13 cellular contexts compared by ENCODE assay signal in the genomic region with DNA sequence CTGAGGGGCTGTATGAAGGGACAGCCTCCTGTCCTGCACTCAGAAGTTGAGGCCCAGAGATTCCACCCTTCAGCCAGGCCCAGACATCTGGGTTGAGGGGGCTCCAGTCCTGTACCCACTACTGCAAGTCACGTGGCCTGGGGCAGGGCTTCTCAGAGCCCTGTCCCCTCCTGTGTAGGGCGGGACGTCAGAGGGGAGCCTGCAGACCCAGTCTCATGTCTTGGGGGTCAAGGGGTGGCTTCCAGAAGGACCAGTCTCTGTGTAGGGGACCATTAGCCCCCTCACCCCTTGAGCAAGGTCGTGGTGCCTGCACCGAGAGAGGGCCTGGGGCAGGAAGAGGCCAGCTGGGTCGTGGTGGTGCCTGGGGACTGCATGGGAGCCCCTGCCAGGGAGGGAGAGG. TPM values are rescaled to one million over a fixed set of nuclear protein-coding genes. Genes with fewer than 3 reads are reported as not detected.
DNase-seq lines count a peak whose midpoint lies in the region; ATAC-seq and TF ChIP-seq lines count a peak whose summit lies in the region.
"Had no signal": no experiment of that assay in that cellular context is flagged by ENCODE, and none has a peak within 500 bp of the region (broad histone marks: within the 10 kb centered on the region; RNA-seq: fewer than 3 reads in every experiment).

No MANE protein-coding gene starts in this region.

- H3K27ac ChIP-seq in liver (ENCODE audit: low read depth in 1 of 2, low read length in 2 of 2) (peak overlapping the region; percentile 57 to 72), stomach (peak overlapping the region in 4 of 5 donors; percentile 34 to 79 (median 54))

- no peak overlapping the region for H3K4me3 Mint-ChIP-seq in activated CD8-positive, alpha-beta memory T cell treated with anti-CD3 and anti-CD28 coated beads, Interleukin-2, amount 10 ng/mL, durations not matched to agents 7 days and 5 days
- no peak overlapping the region for H3K4me3 Mint-ChIP-seq in activated naive CD8-positive, alpha-beta T cell treated with anti-CD3 and anti-CD28 coated beads for 36 hours

- H3K4me1 ChIP-seq in liver (ENCODE audit: control insufficient read depth in 4 of 4, insufficient read depth in 4 of 4, low read length in 3 of 4) (no peaks in the 10 kb centered on the region), stomach (peaks cover 0 to 35% (median 0%) of the 10 kb centered on the region in 4 donors)

- peaks cover 0 to under 1% (median 0%) of the 10 kb centered on the region in 4 donors for H3K36me3 ChIP-seq in liver (ENCODE audit: control insufficient read depth in 4 of 4, insufficient read depth in 3 of 4, low read depth in 1 of 4, low read length in 3 of 4)
- peaks cover 0 to 12% (median 2%) of the 10 kb centered on the region in 4 donors for H3K36me3 ChIP-seq in stomach

- H3K27me3 ChIP-seq in liver (ENCODE audit: control insufficient read depth in 4 of 4, insufficient read depth in 4 of 4, low read length in 3 of 4) (no peaks in the 10 kb centered on the region), stomach (no peaks in the 10 kb centered on the region)

- 61% methylated on average over 6 of the region's 6 CpGs for WGBS in liver
- 50 to 64% (median 56%) methylated on average over 5 to 6 of the region's 6 CpGs; no CpG with 5 or more reads in 1 of the 5 donors for WGBS in stomach, 5 donors

- no peaks in the 10 kb centered on the region for H3K9me3 ChIP-seq in liver (ENCODE audit: control insufficient read depth in 4 of 4, low read length in 3 of 4)
- H3K9me3 ChIP-seq in stomach = no peaks in the 10 kb centered on the region

- intact Hi-C loops in stomach (cut with DNase I; ENCODE audit: low total_unique reads) = no loop called here

- H3K4me3 ChIP-seq in liver (ENCODE audit: low read depth in 1 of 3, low read length in 3 of 3) = no peak overlapping the region
- no peak overlapping the region for H3K4me3 ChIP-seq in stomach

- H3K4me1 Mint-ChIP-seq in activated CD8-positive, alpha-beta memory T cell treated with anti-CD3 and anti-CD28 coated beads, Interleukin-2, amount 10 ng/mL, durations not matched to agents 7 days and 5 days = peaks cover 43% of the 10 kb centered on the region
- H3K4me1 Mint-ChIP-seq in activated naive CD8-positive, alpha-beta T cell treated with anti-CD3 and anti-CD28 coated beads for 36 hours = peaks cover 31% of the 10 kb centered on the region

- TF ChIP-seq EP300 in stomach (IDR thresholded peaks at IDR 0.05) = no peak

- DNase-seq in activated CD8-positive, alpha-beta memory T cell treated with anti-CD3 and anti-CD28 coated beads, Interleukin-2, amount 10 ng/mL, durations not matched to agents 7 days and 5 days = no peak
- no peak for DNase-seq in activated CD8-positive, alpha-beta memory T cell treated with anti-CD3 and anti-CD28 coated beads for 24 hours
- DNase-seq in activated naive CD8-positive, alpha-beta T cell treated with anti-CD3 and anti-CD28 coated beads for 36 hours = no peak
- no peak for DNase-seq in stomach
- DNase-seq: activated CD4-positive, alpha-beta T cell treated with anti-CD3 and anti-CD28 coated beads, Interleukin-2, amount 50 U/mL, for 1 hour; DMS79; NCI-H1105 treated with DMSO at 0.1 percent for 48 hours; NCI-H748 treated with DMSO at 0.1 percent for 48 hours; stimulated activated CD4-positive, alpha-beta T cell treated with anti-CD3 and anti-CD28 coated beads, Interleukin-12 subunit alpha, Interleukin-12 subunit beta, amount 100 ng/mL, for 4 hours had no signal

- peak overlapping the region; percentile 88 for H3K27ac Mint-ChIP-seq in activated CD8-positive, alpha-beta memory T cell treated with anti-CD3 and anti-CD28 coated beads, Interleukin-2, amount 10 ng/mL, durations not matched to agents 7 days and 5 days
- H3K27ac Mint-ChIP-seq in activated naive CD8-positive, alpha-beta T cell treated with anti-CD3 and anti-CD28 coated beads for 36 hours = peak overlapping the region; percentile 87

- peaks cover 2% of the 10 kb centered on the region for H3K36me3 Mint-ChIP-seq in activated CD8-positive, alpha-beta memory T cell treated with anti-CD3 and anti-CD28 coated beads, Interleukin-2, amount 10 ng/mL, durations not matched to agents 7 days and 5 days
- H3K36me3 Mint-ChIP-seq in activated naive CD8-positive, alpha-beta T cell treated with anti-CD3 and anti-CD28 coated beads for 36 hours = peaks cover 5% of the 10 kb centered on the region

- H3K9ac ChIP-seq in liver (ENCODE audit: low read depth in 1 of 2, low read length in 2 of 2) = no peak overlapping the region

- TF ChIP-seq RAD21 in liver (IDR thresholded peaks at IDR 0.05) = no peak

- CTCF ChIA-PET in activated CD8-positive, alpha-beta memory T cell treated with anti-CD3 and anti-CD28 coated beads, Interleukin-2, amount 10 ng/mL, durations not matched to agents 7 days and 5 days (lab: Charles Lee) = interaction anchor here (1.5 to 1.8 kb wide), 2 partner anchors 35 to 82 kb away, joined by 3 to 8 read pairs; no protein-coding TSS in a partner anchor

- ATAC-seq in activated CD8-positive, alpha-beta memory T cell treated with anti-CD3 and anti-CD28 coated beads, Interleukin-2, amount 10 ng/mL, durations not matched to agents 7 days and 5 days = no peak
- ATAC-seq in esophagus mucosa (no peak), GM18519 (IDR thresholded peaks at IDR 0.05; ENCODE audit: low FRiP score, unreplicated experiment) (no peak), HG03135 (IDR thresholded peaks at IDR 0.05; ENCODE audit: unreplicated experiment) (no peak)

- no peak for TF ChIP-seq POLR2A in stomach (IDR thresholded peaks at IDR 0.05)

- TF ChIP-seq CTCF in liver (IDR thresholded peaks at IDR 0.05; ENCODE audit: low read depth, low read length, missing input control) = no peak
- no peak for TF ChIP-seq CTCF in stomach (IDR thresholded peaks at IDR 0.05)

- H3K9me3 Mint-ChIP-seq in activated CD8-positive, alpha-beta memory T cell treated with anti-CD3 and anti-CD28 coated beads, Interleukin-2, amount 10 ng/mL, durations not matched to agents 7 days and 5 days (ENCODE audit: low read depth) = no peaks in the 10 kb centered on the region
- H3K9me3 Mint-ChIP-seq in activated naive CD8-positive, alpha-beta T cell treated with anti-CD3 and anti-CD28 coated beads for 36 hours = no peaks in the 10 kb centered on the region

- no peaks in the 10 kb centered on the region for H3K27me3 Mint-ChIP-seq in activated CD8-positive, alpha-beta memory T cell treated with anti-CD3 and anti-CD28 coated beads, Interleukin-2, amount 10 ng/mL, durations not matched to agents 7 days and 5 days
- no peaks in the 10 kb centered on the region for H3K27me3 Mint-ChIP-seq in activated naive CD8-positive, alpha-beta T cell treated with anti-CD3 and anti-CD28 coated beads for 36 hours

TF ChIP-seq in liver, 16 proteins besides CTCF, POLR2A, EP300 and RAD21 (continues in another document):
- no peak for TF ChIP-seq SP1 (IDR thresholded peaks at IDR 0.05)
- TF ChIP-seq NR2F2 (IDR thresholded peaks at IDR 0.05) = no peak
- no peak for TF ChIP-seq FOXA1 (IDR thresholded peaks at IDR 0.05)
- TF ChIP-seq TAF1 (conservative IDR thresholded peaks at IDR 0.05) = no peak
- TF ChIP-seq HNF4G (IDR thresholded peaks at IDR 0.05) = no peak
- no peak for TF ChIP-seq RXRA (IDR thresholded peaks at IDR 0.05)

RNA-seq across cellular contexts. Expression of a gene that starts 0.6 kb away (rescaled TPM):
- 1 to 10 TPM; 1.3 to 3.4 TPM for total RNA-seq in activated CD8-positive, alpha-beta memory T cell treated with anti-CD3 and anti-CD28 coated beads, Interleukin-2, amount 10 ng/mL, durations not matched to agents 7 days and 5 days
- total RNA-seq in activated naive CD8-positive, alpha-beta T cell treated with anti-CD3 and anti-CD28 coated beads for 36 hours = under 1 TPM; 0.68 TPM
- total RNA-seq in liver (1 to 10 TPM; 2.8 to 3.5 TPM), stomach (1 to 10 TPM in 2 of 5 donors, not detected in 3; 3.1 to 10.0 TPM), esophagus mucosa (2.7 TPM)
- polyA plus RNA-seq in liver (1 to 10 TPM; 1.5 to 3.5 TPM), stomach (1 to 10 TPM; 1.4 to 3.1 (median 1.9) TPM)

RNA-seq across cellular contexts. Expression of a gene that starts 14.8 kb away (rescaled TPM):
- total RNA-seq in activated CD8-positive, alpha-beta memory T cell treated with anti-CD3 and anti-CD28 coated beads, Interleukin-2, amount 10 ng/mL, durations not matched to agents 7 days and 5 days = 10 to 100 TPM; 46.0 to 67.8 TPM
- 10 to 100 TPM; 24.5 to 28.3 TPM for total RNA-seq in activated naive CD8-positive, alpha-beta T cell treated with anti-CD3 and anti-CD28 coated beads for 36 hours
- 10 to 100 TPM in 1 of 2 donors, 1 to 10 TPM in 1; 6.0 to 50.8 TPM for total RNA-seq in liver
- polyA plus RNA-seq in liver = 10 to 100 TPM; 12.2 to 16.5 TPM
- total RNA-seq in stomach = 100 to 1,000 TPM in 2 of 5 donors, 10 to 100 TPM in 3; 18.5 to 141 (median 61.3) TPM
- 10 to 100 TPM; 16.8 to 82.3 (median 20.7) TPM for polyA plus RNA-seq in stomach
- total RNA-seq in esophagus mucosa = 15.0 TPM

RNA-seq across cellular contexts. Expression of a gene that starts 55.8 kb away (rescaled TPM):
- total RNA-seq in activated CD8-positive, alpha-beta memory T cell treated with anti-CD3 and anti-CD28 coated beads, Interleukin-2, amount 10 ng/mL, durations not matched to agents 7 days and 5 days = 1 to 10 TPM; 2.6 to 3.3 TPM
- total RNA-seq in activated naive CD8-positive, alpha-beta T cell treated with anti-CD3 and anti-CD28 coated beads for 36 hours = 1 to 10 TPM; 2.9 to 3.0 TPM
- 1 to 10 TPM; 1.4 to 2.3 TPM for total RNA-seq in liver
- polyA plus RNA-seq in liver = 1 to 10 TPM; 3.3 TPM
- total RNA-seq in stomach = 10 to 100 TPM in 2 of 5 donors, 1 to 10 TPM in 1, under 1 TPM in 1, not detected in 1; 0.89 to 44.3 (median 10.9) TPM
- 10 to 100 TPM in 1 of 3 donors, 1 to 10 TPM in 2; 4.9 to 11.7 (median 5.2) TPM for polyA plus RNA-seq in stomach
- total RNA-seq in esophagus mucosa = 1.4 TPM

RNA-seq across cellular contexts. Expression of a gene that starts 56.9 kb away (rescaled TPM):
- 10 to 100 TPM; 42.4 to 50.2 TPM for total RNA-seq in activated CD8-positive, alpha-beta memory T cell treated with anti-CD3 and anti-CD28 coated beads, Interleukin-2, amount 10 ng/mL, durations not matched to agents 7 days and 5 days
- 10 to 100 TPM; 60.1 to 65.4 TPM for total RNA-seq in activated naive CD8-positive, alpha-beta T cell treated with anti-CD3 and anti-CD28 coated beads for 36 hours
- 10 to 100 TPM; 13.5 to 19.6 TPM for total RNA-seq in liver
- 10 to 100 TPM in 1 of 2 donors, 1 to 10 TPM in 1; 6.7 to 21.8 TPM for polyA plus RNA-seq in liver
- 100 to 1,000 TPM in 1 of 5 donors, 10 to 100 TPM in 4; 14.1 to 117 (median 28.1) TPM for total RNA-seq in stomach
- polyA plus RNA-seq in stomach = 10 to 100 TPM; 17.4 to 21.4 (median 20.0) TPM
- 22.3 TPM for total RNA-seq in esophagus mucosa
